Comparison of ENCODE assay signal across 7 cellular contexts in the genomic region with DNA sequence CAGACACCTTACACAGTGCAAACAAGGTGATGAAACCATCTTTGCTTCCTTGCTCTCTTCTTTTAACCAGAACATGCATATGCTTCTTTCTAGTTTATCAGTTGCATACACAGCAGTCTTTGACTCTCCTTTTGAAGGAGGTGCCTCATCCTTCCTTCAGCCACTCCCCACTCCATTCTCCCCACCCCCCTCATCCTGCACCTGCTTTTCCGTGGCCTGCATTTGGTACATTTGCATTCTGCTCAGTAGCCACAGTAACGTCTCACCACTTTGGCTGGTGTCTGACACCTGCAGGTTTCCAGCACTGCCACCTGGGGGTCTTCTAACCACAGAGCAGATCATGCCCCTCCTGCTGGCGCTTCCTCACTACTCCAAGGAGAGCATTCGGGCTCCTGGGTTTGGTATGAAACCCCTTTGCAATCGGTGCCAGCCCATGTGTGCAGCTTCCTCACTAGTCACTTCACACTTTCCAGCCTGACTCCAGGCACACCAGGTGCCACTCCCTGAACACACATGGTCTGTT.
DNase-seq lines count a peak whose midpoint lies in the region; ATAC-seq, FAIRE-seq and TF ChIP-seq lines count a peak whose summit lies in the region.
"Not testable (repeated sequence)": the region's sequence is repeated elsewhere in the genome, so short reads cannot be mapped to it uniquely, and the experiment has no call there.

No MANE protein-coding gene starts in this region.

- H3K27ac Mint-ChIP-seq in central memory CD8-positive, alpha-beta T cell (ENCODE audit: low read depth): peak overlapping the region; percentile 70

- ATAC-seq in DND-41 (ENCODE audit: insufficient read depth, low read depth) (peak; percentile 68), HepG2 (peak; percentile 62; the same call in 2 of the 3 replicates), mucosa of descending colon (peak; percentile 31)
- not testable (repeated sequence) for ATAC-seq in central memory CD8-positive, alpha-beta T cell (replicated peaks; ENCODE audit: extremely low read depth, poor library complexity, severe bottlenecking)

- H3K79me2 ChIP-seq in DND-41 (ENCODE audit: insufficient read depth, low read length); Karpas-422 (ENCODE audit: low read length); OCI-LY7 (ENCODE audit: insufficient read depth, low read depth, low read length); HepG2 (ENCODE audit: insufficient read depth, low read length): not testable (repeated sequence)

- POLR2A ChIA-PET in OCI-LY7 (lab: Charles Lee): interaction anchor here (0.5 kb wide), 1 partner anchor 1714 kb away, joined by 3 read pairs; no protein-coding TSS in a partner anchor
- POLR2A ChIA-PET in HepG2 (lab: Yijun Ruan, JAX): not testable (repeated sequence)

- not testable (repeated sequence) for TF ChIP-seq EP300 in HepG2 (IDR thresholded peaks at IDR 0.05; ENCODE audit: low read depth in 2 of 2, low read length in 2 of 2); HepG2 (CRISPR knock-in tag; IDR thresholded peaks at IDR 0.05; ENCODE audit: borderline replicate concordance)

- not testable (repeated sequence) for H2AFZ ChIP-seq in DND-41 (ENCODE audit: low read depth, low read length); Karpas-422 (ENCODE audit: low read length); OCI-LY7 (ENCODE audit: low read length); HepG2 (ENCODE audit: low read length)

- BruUV-seq in OCI-LY7 (replicated peaks; lab: Mats Ljungman, UMichigan); HepG2 (replicated peaks; lab: Mats Ljungman, UMichigan): not testable (repeated sequence)

- not testable (repeated sequence) for H3K4me1 Mint-ChIP-seq in central memory CD8-positive, alpha-beta T cell

- not testable (repeated sequence) for H3K4me2 ChIP-seq in DND-41 (ENCODE audit: insufficient read depth, low read length); Karpas-422 (ENCODE audit: low read depth, low read length, poor library complexity, severe bottlenecking); OCI-LY7 (ENCODE audit: low read length); HepG2 (ENCODE audit: low read depth, low read length)

- not testable (repeated sequence) for H3K4me3 Mint-ChIP-seq in central memory CD8-positive, alpha-beta T cell

- H3K4me1 ChIP-seq in DND-41 (ENCODE audit: insufficient read depth, low read length); OCI-LY7 (ENCODE audit: insufficient read depth, low read length, poor library complexity, severe bottlenecking); HepG2 (ENCODE audit: insufficient read depth, low read length); mucosa of descending colon (ENCODE audit: low read depth): not testable (repeated sequence)
- H3K4me1 ChIP-seq in Karpas-422 (ENCODE audit: low read length): peaks cover 14% of the 10 kb centered on the region

- H3K36me3 ChIP-seq in DND-41 (ENCODE audit: insufficient read depth, low read length); Karpas-422 (ENCODE audit: insufficient read depth, low read length); OCI-LY7 (ENCODE audit: insufficient read depth, low read length); HepG2 (replicated peaks in 1 of 2; ENCODE audit: control insufficient read depth in 1 of 2, insufficient read depth in 2 of 2, low read length in 2 of 2); mucosa of descending colon (ENCODE audit: low read depth): not testable (repeated sequence)

- TF ChIP-seq CTCF in DND-41 (IDR thresholded peaks at IDR 0.05; ENCODE audit: borderline replicate concordance, extremely low read depth, low read length, poor library complexity, severe bottlenecking); OCI-LY7 (conservative IDR thresholded peaks at IDR 0.05; ENCODE audit: low read length); HepG2 (CRISPR knock-in tag; IDR thresholded peaks at IDR 0.05); mucosa of descending colon (IDR thresholded peaks at IDR 0.05): not testable (repeated sequence)

- peaks cover 42% of the 10 kb centered on the region for H3K36me3 Mint-ChIP-seq in central memory CD8-positive, alpha-beta T cell (ENCODE audit: insufficient read depth)

- DNase-seq in DND-41 (peak; percentile 32), Karpas-422 (peak; percentile 43), NCI-H526 (lab: John Stamatoyannopoulos, UW) (peak; percentile 73 to 74), OCI-LY7 (ENCODE audit: low spot score) (peak; percentile 49)
- not testable (repeated sequence) for DNase-seq in central memory CD8-positive, alpha-beta T cell (ENCODE audit: low spot score in 2 of 2); HepG2 (ENCODE audit: low spot score); mucosa of descending colon

- not testable (repeated sequence) for H3K9ac ChIP-seq in DND-41 (ENCODE audit: low read depth, low read length); Karpas-422 (ENCODE audit: low read length); HepG2 (ENCODE audit: insufficient read depth, low read depth, low read length)

- H3K27ac ChIP-seq in DND-41 (ENCODE audit: low read length); Karpas-422 (ENCODE audit: low read length); OCI-LY7 (ENCODE audit: low read depth, low read length, poor library complexity, severe bottlenecking); HepG2 (ENCODE audit: extremely low read length, insufficient read depth, low read length): not testable (repeated sequence)

- in situ Hi-C loops in HepG2 (cut with HindIII; ENCODE audit: extremely low pct_ligation_motif_present, low pct_unique_long_range_greater_than_20kb): not testable (repeated sequence)

- not testable (repeated sequence) for H3K9me3 ChIP-seq in DND-41 (ENCODE audit: insufficient read depth, low read length, severe bottlenecking); Karpas-422 (ENCODE audit: low read length); OCI-LY7 (ENCODE audit: low read length); HepG2 (ENCODE audit: low read length); mucosa of descending colon

- H3K27me3 ChIP-seq in DND-41 (ENCODE audit: insufficient read depth, low read length, poor library complexity); Karpas-422 (ENCODE audit: low read length); HepG2 (ENCODE audit: control insufficient read depth in 1 of 2, insufficient read depth in 2 of 2, low read length in 2 of 2): not testable (repeated sequence)

- H4K20me1 ChIP-seq in DND-41 (ENCODE audit: insufficient read depth, low read length); Karpas-422 (ENCODE audit: insufficient read depth, low read depth, low read length); OCI-LY7 (ENCODE audit: insufficient read depth, low read length); HepG2 (ENCODE audit: insufficient read depth, low read length): not testable (repeated sequence)

- not testable (repeated sequence) for TF ChIP-seq POLR2A in HepG2 (IDR thresholded peaks at IDR 0.05; ENCODE audit: insufficient read depth in 1 of 2, low read depth in 2 of 2, low read length in 2 of 2)

- not testable (repeated sequence) for H3K9me3 Mint-ChIP-seq in central memory CD8-positive, alpha-beta T cell

- H3K27me3 Mint-ChIP-seq in central memory CD8-positive, alpha-beta T cell: not testable (repeated sequence)

- CTCF ChIA-PET in OCI-LY7 (lab: Charles Lee; ENCODE audit: unreplicated experiment); HepG2 (lab: Yijun Ruan, JAX; ENCODE audit: low intra/inter-chr PET ratio, low total read pairs): not testable (repeated sequence)

- 100% methylated on average over 2 of the region's 5 CpGs for WGBS in HepG2 (ENCODE audit: low lambda C conversion rate)

- TF ChIP-seq RAD21 in HepG2 (CRISPR knock-in tag; IDR thresholded peaks at IDR 0.05): not testable (repeated sequence)

- H3K4me3 ChIP-seq in DND-41 (ENCODE audit: low read depth in 1 of 2, low read length in 2 of 2); Karpas-422 (ENCODE audit: low read length); OCI-LY7 (ENCODE audit: low read depth, low read length, poor library complexity, severe bottlenecking); HepG2 (replicated peaks in 1 of 3; ENCODE audit: insufficient read depth in 1 of 3, low read depth in 2 of 3, low read length in 3 of 3); mucosa of descending colon: not testable (repeated sequence)

- not testable (repeated sequence) for H3K9me2 ChIP-seq in Karpas-422 (replicated peaks; ENCODE audit: insufficient read depth, low read length); OCI-LY7 (ENCODE audit: insufficient read depth, low read length)

- not testable (repeated sequence) for FAIRE-seq in HepG2 (lab: Jason Lieb, UNC)

- intact Hi-C loops in OCI-LY7 (cut with micrococcal nuclease; ENCODE audit: unreplicated experiment); HepG2 (cut with micrococcal nuclease; ENCODE audit: unreplicated experiment); mucosa of descending colon (cut with DNase I, micrococcal nuclease): not testable (repeated sequence)
